ENCODE assay signal across 1 cellular context in the genomic region with DNA sequence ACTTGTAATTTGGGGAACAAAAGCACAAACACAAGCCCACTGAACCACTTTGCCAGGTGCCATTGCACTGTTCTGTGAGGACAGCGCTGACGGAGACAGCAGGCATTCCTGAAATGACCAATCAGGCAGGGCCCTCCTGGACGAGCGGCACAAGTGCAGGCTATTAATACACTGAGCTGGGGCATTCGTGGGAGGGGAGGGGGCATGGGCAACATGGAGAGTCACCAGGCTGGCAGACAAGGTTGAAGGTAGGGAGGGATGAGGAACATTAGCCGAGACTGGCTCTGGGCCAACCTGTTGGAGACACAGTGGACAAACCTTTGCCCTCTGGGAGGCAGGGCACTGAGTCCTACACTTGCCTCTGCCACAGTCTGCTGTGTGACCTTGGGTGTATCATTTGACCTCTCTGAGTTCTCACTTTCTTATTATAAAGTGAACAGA.
TF ChIP-seq lines count a peak whose summit lies in the region.

No MANE protein-coding gene starts in this region.

TF ChIP-seq in SK-N-SH treated with all-trans-retinoic acid at 6 μM for 48 hours, 23 proteins besides CTCF, POLR2A, EP300 and RAD21 (continued from another document):
- TF ChIP-seq, protein P1, sequence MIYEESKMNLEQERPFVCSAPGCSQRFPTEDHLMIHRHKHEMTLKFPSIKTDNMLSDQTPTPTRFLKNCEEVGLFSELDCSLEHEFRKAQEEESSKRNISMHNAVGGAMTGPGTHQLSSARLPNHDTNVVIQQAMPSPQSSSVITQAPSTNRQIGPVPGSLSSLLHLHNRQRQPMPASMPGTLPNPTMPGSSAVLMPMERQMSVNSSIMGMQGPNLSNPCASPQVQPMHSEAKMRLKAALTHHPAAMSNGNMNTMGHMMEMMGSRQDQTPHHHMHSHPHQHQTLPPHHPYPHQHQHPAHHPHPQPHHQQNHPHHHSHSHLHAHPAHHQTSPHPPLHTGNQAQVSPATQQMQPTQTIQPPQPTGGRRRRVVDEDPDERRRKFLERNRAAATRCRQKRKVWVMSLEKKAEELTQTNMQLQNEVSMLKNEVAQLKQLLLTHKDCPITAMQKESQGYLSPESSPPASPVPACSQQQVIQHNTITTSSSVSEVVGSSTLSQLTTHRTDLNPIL (CRISPR knock-in tag; IDR thresholded peaks at IDR 0.05; ENCODE audit: low read depth), result no peak
- TF ChIP-seq BACH2 (CRISPR knock-in tag; IDR thresholded peaks at IDR 0.05; ENCODE audit: borderline replicate concordance) (no peak), ZNF565 (CRISPR knock-in tag; conservative IDR thresholded peaks at IDR 0.05; ENCODE audit: low read depth) (no peak), ZNF70 (CRISPR knock-in tag; IDR thresholded peaks at IDR 0.05) (no peak), CSRNP3 (CRISPR knock-in tag; IDR thresholded peaks at IDR 0.05) (no peak), ISL1 (CRISPR knock-in tag; IDR thresholded peaks at IDR 0.05) (no peak), RARB (CRISPR knock-in tag; IDR thresholded peaks at IDR 0.05) (no peak), TCF4 (CRISPR knock-in tag; IDR thresholded peaks at IDR 0.05; ENCODE audit: borderline replicate concordance) (no peak)
